8 cellular contexts compared by ENCODE assay signal in the genomic region with DNA sequence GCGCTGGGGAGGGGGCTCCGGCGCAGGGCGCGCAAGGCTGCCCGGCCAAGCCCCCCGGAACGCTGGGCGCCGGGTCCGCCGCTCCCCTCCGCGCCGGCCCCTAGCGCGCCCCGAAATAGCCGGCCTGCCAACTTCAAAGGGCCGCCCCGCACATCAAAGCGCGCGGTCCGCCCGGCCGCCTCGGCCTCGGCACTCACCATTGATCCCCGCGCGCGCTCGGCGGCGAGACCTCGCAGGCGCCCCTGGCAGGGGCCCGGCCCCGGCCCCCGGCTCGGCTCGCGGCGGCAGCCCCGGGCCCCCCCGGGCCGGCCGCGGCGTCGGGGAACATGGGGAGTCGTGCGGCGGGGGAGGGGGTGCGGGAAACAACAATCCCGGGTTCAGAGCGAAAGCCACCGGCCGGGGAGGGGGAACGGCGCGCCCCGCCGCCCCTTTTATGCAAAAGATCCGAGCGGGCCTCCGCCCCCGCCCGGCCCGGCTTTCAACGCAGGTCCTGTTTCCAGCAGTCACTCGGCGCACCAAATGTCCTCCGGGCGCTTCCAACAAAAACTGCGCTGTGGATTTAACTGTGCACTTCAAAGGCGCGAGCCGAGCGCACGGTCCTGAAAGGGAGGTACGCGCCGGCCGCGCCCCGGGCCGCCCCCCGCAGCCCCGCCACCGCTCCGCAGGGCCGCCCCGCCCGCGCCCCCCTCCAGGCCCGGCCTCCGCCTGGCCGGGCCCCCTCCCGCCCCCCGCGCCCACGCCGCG. TPM values are rescaled to one million over a fixed set of nuclear protein-coding genes. Genes with fewer than 3 reads are reported as not detected.
A peak's percentile ranks its signal among the peaks of the same experiment; 100 is the strongest.
DNase-seq lines count a peak whose midpoint lies in the region; ATAC-seq and FAIRE-seq lines count a peak whose summit lies in the region.

No MANE protein-coding gene starts in this region.

- H3K4me3 Mint-ChIP-seq in CD4-positive, CD25-positive, alpha-beta regulatory T cell = peak overlapping the region; percentile 86 to 89 (median 87)

- peak; percentile 68 to 78 (median 71) for DNase-seq in CD4-positive, CD25-positive, alpha-beta regulatory T cell
- DNase-seq in NCI-H1105 (lab: John Stamatoyannopoulos, UW) (peak; percentile 57), T-helper 9 cell (peak; percentile 70), astrocyte of the hippocampus (ENCODE audit: low read depth, low spot score) (peak; percentile 94), hippocampal formation (lab: John Stamatoyannopoulos, UW) (peak; percentile 60 to 70), renal cortical epithelial cell (ENCODE audit: low read depth) (peak; percentile 77), urothelium cell line (ENCODE audit: low spot score) (peak; percentile 87)

- H3K27me3 Mint-ChIP-seq in CD4-positive, CD25-positive, alpha-beta regulatory T cell = peaks cover 20% of the 10 kb centered on the region

- H3K9me3 Mint-ChIP-seq in CD4-positive, CD25-positive, alpha-beta regulatory T cell = peaks cover 0 to 1% (median 0%) of the 10 kb centered on the region in 7 donors

- H3K27ac ChIP-seq in CD4-positive, CD25-positive, alpha-beta regulatory T cell (ENCODE audit: insufficient read depth, low read length, poor library complexity, severe bottlenecking) = peak overlapping the region; percentile 77

- peaks cover 4% of the 10 kb centered on the region for H3K27me3 ChIP-seq in CD4-positive, CD25-positive, alpha-beta regulatory T cell (ENCODE audit: control insufficient read depth, insufficient read depth, low read length)

- ATAC-seq in CD4-positive, CD25-positive, alpha-beta regulatory T cell (ENCODE audit: low read depth in 2 of 2) = peak; percentile 40 to 48
- ATAC-seq in GM21825 (IDR thresholded peaks at IDR 0.05; ENCODE audit: unreplicated experiment) = peak; percentile 30

- H3K27ac Mint-ChIP-seq in CD4-positive, CD25-positive, alpha-beta regulatory T cell = peak overlapping the region in 1 of 3 donors; percentile 32

- H3K4me1 Mint-ChIP-seq in CD4-positive, CD25-positive, alpha-beta regulatory T cell = peaks cover 0 to 35% (median 18%) of the 10 kb centered on the region in 4 donors

- FAIRE-seq in urothelium cell line (lab: Jason Lieb, UNC) = peak; percentile 30

- H3K36me3 Mint-ChIP-seq in CD4-positive, CD25-positive, alpha-beta regulatory T cell = no peaks in the 10 kb centered on the region

- no peaks in the 10 kb centered on the region for H3K9me3 ChIP-seq in CD4-positive, CD25-positive, alpha-beta regulatory T cell (ENCODE audit: control insufficient read depth in 2 of 2, low read length in 2 of 2)

- no peak overlapping the region for H3K4me3 ChIP-seq in CD4-positive, CD25-positive, alpha-beta regulatory T cell (ENCODE audit: low read depth, low read length)

- H3K4me1 ChIP-seq in CD4-positive, CD25-positive, alpha-beta regulatory T cell (ENCODE audit: control insufficient read depth, insufficient read depth, low read length, poor library complexity, severe bottlenecking) = peaks cover 54% of the 10 kb centered on the region

- no peaks in the 10 kb centered on the region for H3K36me3 ChIP-seq in CD4-positive, CD25-positive, alpha-beta regulatory T cell (ENCODE audit: control insufficient read depth, insufficient read depth, low read length)

RNA-seq across cellular contexts. Expression of a gene that starts 0.6 kb away (rescaled TPM):
- 17.9 TPM for total RNA-seq in CD4-positive, CD25-positive, alpha-beta regulatory T cell
- polyA plus RNA-seq in CD4-positive, CD25-positive, alpha-beta regulatory T cell = 1 to 10 TPM in 3 of 4 donors, under 1 TPM in 1; 0.80 to 3.9 (median 1.7) TPM
- 1.9 and 7.9 TPM in 2 replicates for total RNA-seq in renal cortical epithelial cell
